In the genomic region with DNA sequence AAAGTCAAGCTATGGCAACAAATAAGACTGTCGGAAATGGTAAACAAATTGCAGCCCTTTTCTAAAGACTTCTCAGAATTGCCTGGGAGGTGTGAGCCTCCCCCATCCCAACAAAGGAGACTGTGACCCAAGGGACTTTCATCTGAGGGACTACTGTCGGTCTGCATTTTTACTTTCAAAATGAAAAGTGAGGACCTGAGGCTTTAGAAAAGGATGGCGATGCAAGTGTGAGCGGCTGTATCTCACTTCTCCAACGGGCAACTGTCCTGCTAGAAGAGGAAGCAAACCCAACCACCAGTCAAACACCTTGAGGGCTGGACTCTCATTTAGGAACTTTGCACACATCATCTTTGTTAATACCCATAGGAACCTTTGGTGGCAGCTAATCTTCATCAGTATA, we compare ENCODE assay signal across 13 cellular contexts.
DNase-seq lines count a peak whose midpoint lies in the region; ATAC-seq and TF ChIP-seq lines count a peak whose summit lies in the region.
"Had no signal": no experiment of that assay in that cellular context is flagged by ENCODE, and none has a peak within 500 bp of the region (broad histone marks: within the 10 kb centered on the region; RNA-seq: fewer than 3 reads in every experiment).

No MANE protein-coding gene starts in this region.

- 67 to 85% methylated on average over 5 of the region's 5 CpGs for WGBS in sigmoid colon, 2 donors

- no peak for TF ChIP-seq EP300 in sigmoid colon (IDR thresholded peaks at IDR 0.05)

- no peak for TF ChIP-seq POLR2A in sigmoid colon (IDR thresholded peaks at IDR 0.05)

- H3K27ac ChIP-seq in sigmoid colon (peak overlapping the region in 3 of 4 donors; percentile 10 to 58 (median 34)), upper lobe of right lung (no peak overlapping the region)
- H3K27ac ChIP-seq: cardiac muscle cell, uterus, VCaP had no signal

- H3K4me3 ChIP-seq in sigmoid colon (no peak overlapping the region), upper lobe of right lung (no peak overlapping the region)
- H3K4me3 ChIP-seq: cardiac muscle cell, uterus had no signal

- H3K9me3 ChIP-seq in sigmoid colon (no peaks in the 10 kb centered on the region), upper lobe of right lung (no peaks in the 10 kb centered on the region)
- H3K9me3 ChIP-seq: uterus had no signal

- H3K4me1 ChIP-seq in sigmoid colon, result peaks cover 0 to 34% (median 24%) of the 10 kb centered on the region in 4 donors
- no peaks in the 10 kb centered on the region for H3K4me1 ChIP-seq in upper lobe of right lung
- H3K4me1 ChIP-seq: uterus had no signal

- H3K27me3 ChIP-seq in sigmoid colon (no peaks in the 10 kb centered on the region), upper lobe of right lung (no peaks in the 10 kb centered on the region)
- H3K27me3 ChIP-seq: cardiac muscle cell, uterus had no signal

- peak; percentile 40 for ATAC-seq in GM18868 (IDR thresholded peaks at IDR 0.05; ENCODE audit: unreplicated experiment)
- peak; percentile 43 for ATAC-seq in GM21576 (IDR thresholded peaks at IDR 0.05; ENCODE audit: unreplicated experiment)
- peak; percentile 40 for ATAC-seq in HG03103 (IDR thresholded peaks at IDR 0.05; ENCODE audit: low read depth, unreplicated experiment)
- ATAC-seq in upper lobe of right lung, result no peak

- DNase-seq in sigmoid colon (no peak), middle frontal gyrus (ENCODE audit: extremely low spot score, low spot score) (no peak), NCI-H345 (lab: John Stamatoyannopoulos, UW) (no peak), upper lobe of right lung (no peak)
- DNase-seq in activated CD4-positive, alpha-beta T cell treated with anti-CD3 and anti-CD28 coated beads for 48 hours, result no peak
- DNase-seq: CD4-positive, alpha-beta memory T cell; NCI-H524; uterus had no signal

- H3K36me3 ChIP-seq in sigmoid colon (no peaks in the 10 kb centered on the region), upper lobe of right lung (no peaks in the 10 kb centered on the region)
- H3K36me3 ChIP-seq: cardiac muscle cell, uterus had no signal

- intact Hi-C loops in sigmoid colon (cut with DNase I), result no loop called here
- intact Hi-C loops in upper lobe of right lung (cut with DNase I), result no loop called here

- no peak for TF ChIP-seq CTCF in sigmoid colon (IDR thresholded peaks at IDR 0.05)
- no peak for TF ChIP-seq CTCF in upper lobe of right lung (IDR thresholded peaks at IDR 0.05)
